In the genomic region with DNA sequence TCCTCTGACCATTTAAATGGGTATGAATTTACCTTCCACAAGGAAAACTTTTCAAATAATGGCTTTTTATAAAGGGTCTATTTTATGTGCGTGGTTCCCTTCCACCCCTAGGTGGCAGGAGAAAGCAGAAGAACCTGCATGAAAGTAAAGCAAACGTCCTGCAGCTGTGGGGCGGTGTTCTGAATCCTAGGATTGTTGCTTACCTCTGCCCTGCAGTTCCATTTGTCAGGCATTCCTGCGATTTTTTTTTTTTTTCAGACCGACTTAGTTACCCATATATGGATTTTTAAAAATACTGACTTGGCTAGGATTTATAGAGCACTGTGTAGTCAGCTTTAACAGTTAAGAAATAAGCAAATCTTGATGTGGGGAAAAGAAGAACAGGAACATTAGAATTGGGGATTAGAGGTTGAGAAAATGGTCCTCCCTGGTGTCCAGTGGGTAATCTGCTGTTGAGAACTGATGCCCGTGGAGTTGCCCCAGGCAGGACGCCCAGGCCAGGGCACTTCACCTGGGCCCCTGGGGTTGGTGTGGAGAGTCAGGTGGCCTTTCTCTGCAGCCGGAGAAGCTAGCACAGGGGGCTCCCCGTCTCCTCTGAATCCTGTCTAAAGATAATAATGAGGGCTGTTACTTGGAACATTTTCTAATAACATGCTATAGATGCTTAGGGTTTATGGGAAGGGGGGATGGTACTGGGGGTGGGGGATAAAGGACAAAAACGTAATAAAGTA, we compare ENCODE assay signal across 8 cellular contexts. TPM values are rescaled to one million over a fixed set of nuclear protein-coding genes. Genes with fewer than 3 reads are reported as not detected.
DNase-seq lines count a peak whose midpoint lies in the region; ATAC-seq and TF ChIP-seq lines count a peak whose summit lies in the region.

No MANE protein-coding gene starts in this region.

- H2BK15ac ChIP-seq in H9 (ENCODE audit: low read depth, low read length), result no peak overlapping the region

- H3K9ac ChIP-seq in H9 (ENCODE audit: extremely low read depth, insufficient read length, low read length) (no peak overlapping the region), subcutaneous abdominal adipose tissue (ENCODE audit: low read length in 5 of 5) (peak overlapping the region in 4 of 5 donors; percentile 8 to 48 (median 26))

- no peaks in the 10 kb centered on the region for H3K9me3 ChIP-seq in H9 (ENCODE audit: control insufficient read depth, low read depth, low read length)
- no peaks in the 10 kb centered on the region for H3K9me3 ChIP-seq in esophagus squamous epithelium
- no peaks in the 10 kb centered on the region for H3K9me3 ChIP-seq in subcutaneous abdominal adipose tissue (ENCODE audit: control insufficient read depth in 5 of 5, low read length in 5 of 5)

- ATAC-seq in activated CD8-positive, alpha-beta T cell treated with anti-CD3 and anti-CD28 coated beads, Interleukin-2, amount 10 ng/mL, durations not matched to agents 7 days and 5 days, result peak; percentile 54
- ATAC-seq in natural killer cell treated with Interleukin-12 subunit alpha and Interleukin-12 subunit beta and Interleukin-15 and Interleukin-18, amount 100 ng/mL, for 72 hours, result peak in 1 of 2 donors; percentile 59
- no peak for ATAC-seq in HG03565 (IDR thresholded peaks at IDR 0.05; ENCODE audit: unreplicated experiment)

- H3K4me3 ChIP-seq in esophagus squamous epithelium (no peak overlapping the region), subcutaneous abdominal adipose tissue (ENCODE audit: low read depth in 1 of 5, low read length in 5 of 5) (no peak overlapping the region)

- no peak overlapping the region for H4K8ac ChIP-seq in H9 (replicated peaks; ENCODE audit: insufficient read length, low read depth, low read length)

- H4K91ac ChIP-seq in H9 (ENCODE audit: insufficient read length, low read depth, low read length), result no peak overlapping the region

- no peak for TF ChIP-seq POLR2A in esophagus squamous epithelium (IDR thresholded peaks at IDR 0.05)

- H3K27me3 Mint-ChIP-seq in H9 (ENCODE audit: low read depth), result no peaks in the 10 kb centered on the region; the same call in 1 of the 2 replicates
- H3K27me3 Mint-ChIP-seq in activated CD8-positive, alpha-beta T cell treated with anti-CD3 and anti-CD28 coated beads, Interleukin-2, amount 10 ng/mL, durations not matched to agents 7 days and 5 days (ENCODE audit: low read depth), result no peaks in the 10 kb centered on the region
- no peaks in the 10 kb centered on the region for H3K27me3 Mint-ChIP-seq in natural killer cell treated with Interleukin-12 subunit alpha and Interleukin-12 subunit beta and Interleukin-15 and Interleukin-18, amount 100 ng/mL, for 72 hours

- no peaks in the 10 kb centered on the region for H4K20me1 ChIP-seq in H9 (ENCODE audit: control insufficient read depth, insufficient read depth, insufficient read length)

- TF ChIP-seq CTCF in H9 (conservative IDR thresholded peaks at IDR 0.05) (peak; percentile 90), esophagus squamous epithelium (IDR thresholded peaks at IDR 0.05) (peak; percentile 74 to 87 (median 86))

- no peak overlapping the region for H3K4ac ChIP-seq in H9 (ENCODE audit: low read depth, low read length)

- H3K36me3 Mint-ChIP-seq in H9 (ENCODE audit: insufficient read depth in 1 of 3, low read depth in 3 of 3), result peaks cover 14 to 38% (median 35%) of the 10 kb centered on the region in 3 experiments
- peaks cover 16% of the 10 kb centered on the region for H3K36me3 Mint-ChIP-seq in activated CD8-positive, alpha-beta T cell treated with anti-CD3 and anti-CD28 coated beads, Interleukin-2, amount 10 ng/mL, durations not matched to agents 7 days and 5 days (ENCODE audit: low read depth)
- H3K36me3 Mint-ChIP-seq in natural killer cell treated with Interleukin-12 subunit alpha and Interleukin-12 subunit beta and Interleukin-15 and Interleukin-18, amount 100 ng/mL, for 72 hours, result no peaks in the 10 kb centered on the region

- no peak overlapping the region for H2BK20ac ChIP-seq in H9 (ENCODE audit: low read depth, low read length, poor library complexity, severe bottlenecking)

- H3K27me3 ChIP-seq in H9 (ENCODE audit: insufficient read depth, low read length), result no peaks in the 10 kb centered on the region
- no peaks in the 10 kb centered on the region for H3K27me3 ChIP-seq in esophagus squamous epithelium
- H3K27me3 ChIP-seq in subcutaneous abdominal adipose tissue (ENCODE audit: control insufficient read depth in 5 of 5, insufficient read depth in 4 of 5, low read length in 5 of 5), result no peaks in the 10 kb centered on the region

- no peak overlapping the region; a peak in 1 of 5 replicates for H3K4me3 Mint-ChIP-seq in H9
- H3K4me3 Mint-ChIP-seq in activated CD8-positive, alpha-beta T cell treated with anti-CD3 and anti-CD28 coated beads, Interleukin-2, amount 10 ng/mL, durations not matched to agents 7 days and 5 days, result no peak overlapping the region
- no peak overlapping the region for H3K4me3 Mint-ChIP-seq in natural killer cell treated with Interleukin-12 subunit alpha and Interleukin-12 subunit beta and Interleukin-15 and Interleukin-18, amount 100 ng/mL, for 72 hours

- H2AK5ac ChIP-seq in H9 (ENCODE audit: insufficient read length, low read length), result no peak overlapping the region

- no peak overlapping the region for H3K4me2 ChIP-seq in H9 (ENCODE audit: insufficient read depth, insufficient read length, low read length)

- H3K56ac ChIP-seq in H9 (ENCODE audit: insufficient read length, low read depth, low read length), result no peak overlapping the region

- no peak overlapping the region for H2BK5ac ChIP-seq in H9 (ENCODE audit: insufficient read length, low read length)

- no peak overlapping the region for H2BK12ac ChIP-seq in H9 (ENCODE audit: insufficient read length, low read depth, low read length)

- H3K36me3 ChIP-seq in esophagus squamous epithelium (peaks cover 11 to 32% (median 11%) of the 10 kb centered on the region in 3 donors), subcutaneous abdominal adipose tissue (ENCODE audit: control insufficient read depth in 5 of 5, insufficient read depth in 5 of 5, low read length in 5 of 5) (peaks cover 0 to 19% (median 18%) of the 10 kb centered on the region in 5 donors)

- no peaks in the 10 kb centered on the region for H3K23me2 ChIP-seq in H9 (ENCODE audit: insufficient read length, low read depth, low read length, poor library complexity, severe bottlenecking)

- peak overlapping the region; percentile 19 to 87 (median 53); a peak in 5 of 7 replicates for H3K27ac Mint-ChIP-seq in H9
- H3K27ac Mint-ChIP-seq in activated CD8-positive, alpha-beta T cell treated with anti-CD3 and anti-CD28 coated beads, Interleukin-2, amount 10 ng/mL, durations not matched to agents 7 days and 5 days, result no peak overlapping the region
- no peak overlapping the region for H3K27ac Mint-ChIP-seq in natural killer cell treated with Interleukin-12 subunit alpha and Interleukin-12 subunit beta and Interleukin-15 and Interleukin-18, amount 100 ng/mL, for 72 hours

- H3T11ph ChIP-seq in H9 (ENCODE audit: low read length), result no peak overlapping the region

- H3K23ac ChIP-seq in H9 (ENCODE audit: insufficient read length, low read depth, low read length), result no peak overlapping the region

- no peak overlapping the region for H2BK120ac ChIP-seq in H9 (ENCODE audit: low read depth, low read length, poor library complexity, severe bottlenecking)

- intact Hi-C loops in esophagus squamous epithelium (cut with DNase I), result no loop called here

- CTCF ChIA-PET in activated CD8-positive, alpha-beta T cell treated with anti-CD3 and anti-CD28 coated beads, Interleukin-2, amount 10 ng/mL, durations not matched to agents 7 days and 5 days (lab: Charles Lee), result interaction anchor here (0.6 to 3.6 kb wide), 32 partner anchors 8 to 552 kb away, joined by 3 to 48 read pairs (median 4); a partner anchor contains a TSS

- H3K18ac ChIP-seq in H9 (ENCODE audit: insufficient read length, low read depth, low read length), result no peak overlapping the region

- whole genome bisulfite sequencing in H9 (ENCODE audit: extremely low coverage, insufficient read length, low lambda C conversion rate), result no CpG with 5 or more reads among the region's 10 CpGs
- WGBS in esophagus squamous epithelium, 2 donors, result 14 to 26% methylated on average over 8 to 10 of the region's 10 CpGs

- DNase-seq in DMS53 treated with DMSO at 0.1 percent for 48 hours (lab: John Stamatoyannopoulos, UW; ENCODE audit: unreplicated experiment) (peak; percentile 72), H9 (peak; percentile 70), NCI-H226 (peak; percentile 47), esophagus squamous epithelium (lab: John Stamatoyannopoulos, UW) (no peak)
- DNase-seq in activated CD8-positive, alpha-beta T cell treated with anti-CD3 and anti-CD28 coated beads, Interleukin-2, amount 10 ng/mL, durations not matched to agents 7 days and 5 days, result peak; percentile 67
- DNase-seq in natural killer cell treated with Interleukin-12 subunit alpha and Interleukin-12 subunit beta and Interleukin-15 and Interleukin-18, amount 100 ng/mL, for 72 hours (ENCODE audit: low spot score), result peak; percentile 69

- H3K4me1 Mint-ChIP-seq in H9, result peaks cover 38 to 49% of the 10 kb centered on the region in 2 experiments
- peaks cover 47% of the 10 kb centered on the region for H3K4me1 Mint-ChIP-seq in activated CD8-positive, alpha-beta T cell treated with anti-CD3 and anti-CD28 coated beads, Interleukin-2, amount 10 ng/mL, durations not matched to agents 7 days and 5 days (ENCODE audit: low read depth)
- H3K4me1 Mint-ChIP-seq in natural killer cell treated with Interleukin-12 subunit alpha and Interleukin-12 subunit beta and Interleukin-15 and Interleukin-18, amount 100 ng/mL, for 72 hours (ENCODE audit: low read depth in 2 of 2), result peaks cover 44 to 50% of the 10 kb centered on the region in 2 donors

- H3K9me3 Mint-ChIP-seq in H9, result no peaks in the 10 kb centered on the region
- H3K9me3 Mint-ChIP-seq in activated CD8-positive, alpha-beta T cell treated with anti-CD3 and anti-CD28 coated beads, Interleukin-2, amount 10 ng/mL, durations not matched to agents 7 days and 5 days (ENCODE audit: insufficient read depth), result no peaks in the 10 kb centered on the region
- H3K9me3 Mint-ChIP-seq in natural killer cell treated with Interleukin-12 subunit alpha and Interleukin-12 subunit beta and Interleukin-15 and Interleukin-18, amount 100 ng/mL, for 72 hours, result no peaks in the 10 kb centered on the region

- POLR2A ChIA-PET in activated CD8-positive, alpha-beta T cell treated with anti-CD3 and anti-CD28 coated beads, Interleukin-2, amount 10 ng/mL, durations not matched to agents 7 days and 5 days (lab: Charles Lee), result interaction anchor here (0.7 to 1.6 kb wide), 2 partner anchors 86 to 595 kb away, joined by 3 to 6 read pairs; no protein-coding TSS in a partner anchor

- H3K4me1 ChIP-seq in H9 (ENCODE audit: insufficient read depth, low read length), result no peaks in the 10 kb centered on the region
- peaks cover 38 to 82% (median 48%) of the 10 kb centered on the region in 3 donors for H3K4me1 ChIP-seq in esophagus squamous epithelium
- H3K4me1 ChIP-seq in subcutaneous abdominal adipose tissue (ENCODE audit: control insufficient read depth in 5 of 5, insufficient read depth in 5 of 5, low read length in 5 of 5), result peaks cover 16 to 63% (median 55%) of the 10 kb centered on the region in 5 donors

- H4K5ac ChIP-seq in H9 (ENCODE audit: insufficient read length, low read depth, low read length), result no peak overlapping the region

- H3K79me2 ChIP-seq in H9 (ENCODE audit: insufficient read depth, low read length), result peaks cover 9% of the 10 kb centered on the region; the same call in 1 of the 2 replicates

- H3K14ac ChIP-seq in H9 (ENCODE audit: insufficient read depth, low read length), result no peak overlapping the region

- H2AFZ ChIP-seq in H9 (ENCODE audit: low read length), result no peak overlapping the region

- peaks cover 11% of the 10 kb centered on the region for H3K79me1 ChIP-seq in H9 (ENCODE audit: insufficient read depth, low read depth, low read length, poor library complexity, severe bottlenecking)

- H3K27ac ChIP-seq in H9 (ENCODE audit: insufficient read length, low read depth, low read length) (no peak overlapping the region), esophagus squamous epithelium (peak overlapping the region in 3 of 4 donors; percentile 38 to 63 (median 50)), subcutaneous abdominal adipose tissue (ENCODE audit: low read depth, low read length) (peak overlapping the region; percentile 67)

RNA-seq across cellular contexts. Expression of a gene that starts 30.4 kb away (rescaled TPM):
- total RNA-seq in H9 (2021) (3.7 and 4.5 TPM in 2 replicates), esophagus squamous epithelium (1 to 10 TPM in 3 of 4 donors, not detected in 1; 4.6 to 6.9 (median 4.7) TPM)
- total RNA-seq in activated CD8-positive, alpha-beta T cell treated with anti-CD3 and anti-CD28 coated beads, Interleukin-2, amount 10 ng/mL, durations not matched to agents 7 days and 5 days, result 1 to 10 TPM; 3.7 to 3.8 TPM
- total RNA-seq in natural killer cell treated with Interleukin-12 subunit alpha and Interleukin-12 subunit beta and Interleukin-15 and Interleukin-18, amount 100 ng/mL, for 72 hours, result 1 to 10 TPM; 2.9 to 4.0 TPM

RNA-seq across cellular contexts. Expression of a gene that starts 30.8 kb away (rescaled TPM):
- total RNA-seq in H9 (2021) (50.8 and 51.1 TPM in 2 replicates), esophagus squamous epithelium (10 to 100 TPM; 16.6 to 29.0 (median 17.9) TPM)
- 10 to 100 TPM; 28.9 to 30.0 TPM for total RNA-seq in activated CD8-positive, alpha-beta T cell treated with anti-CD3 and anti-CD28 coated beads, Interleukin-2, amount 10 ng/mL, durations not matched to agents 7 days and 5 days
- 10 to 100 TPM; 31.4 to 41.1 TPM for total RNA-seq in natural killer cell treated with Interleukin-12 subunit alpha and Interleukin-12 subunit beta and Interleukin-15 and Interleukin-18, amount 100 ng/mL, for 72 hours

RNA-seq across cellular contexts. Expression of a gene that starts 43.3 kb away (rescaled TPM):
- total RNA-seq in H9 (2021) (140 and 147 TPM in 2 replicates), esophagus squamous epithelium (100 to 1,000 TPM in 1 of 4 donors, 10 to 100 TPM in 3; 68.5 to 119 (median 87.7) TPM)
- total RNA-seq in activated CD8-positive, alpha-beta T cell treated with anti-CD3 and anti-CD28 coated beads, Interleukin-2, amount 10 ng/mL, durations not matched to agents 7 days and 5 days, result 100 to 1,000 TPM in 1 of 2 experiments, 10 to 100 TPM in 1; 85.9 to 103 TPM
- total RNA-seq in natural killer cell treated with Interleukin-12 subunit alpha and Interleukin-12 subunit beta and Interleukin-15 and Interleukin-18, amount 100 ng/mL, for 72 hours, result 100 to 1,000 TPM in 1 of 2 donors, 10 to 100 TPM in 1; 73.2 to 105 TPM

RNA-seq across cellular contexts. Expression of a gene that starts 57.3 kb away (rescaled TPM):
- total RNA-seq in H9 (2021) (144 and 147 TPM in 2 replicates), esophagus squamous epithelium (100 to 1,000 TPM; 105 to 236 (median 149) TPM)
- total RNA-seq in activated CD8-positive, alpha-beta T cell treated with anti-CD3 and anti-CD28 coated beads, Interleukin-2, amount 10 ng/mL, durations not matched to agents 7 days and 5 days, result 100 to 1,000 TPM in 1 of 2 experiments, 10 to 100 TPM in 1; 100.0 to 102 TPM
- 100 to 1,000 TPM; 218 to 332 TPM for total RNA-seq in natural killer cell treated with Interleukin-12 subunit alpha and Interleukin-12 subunit beta and Interleukin-15 and Interleukin-18, amount 100 ng/mL, for 72 hours

Comparison
In these comparisons a context has a peak if more than half of its experiments do, and no peak if none do; other contexts are left out.
1. H3K27ac Mint-ChIP-seq: peak in H9 (3 of 3); none in activated CD8-positive, alpha-beta T cell treated with anti-CD3 and anti-CD28 coated beads, Interleukin-2, amount 10 ng/mL, durations not matched to agents 7 days and 5 days (single experiment) and natural killer cell treated with Interleukin-12 subunit alpha and Interleukin-12 subunit beta and Interleukin-15 and Interleukin-18, amount 100 ng/mL, for 72 hours (0 of 2).